25 cellular contexts compared by ENCODE assay signal in the genomic region with DNA sequence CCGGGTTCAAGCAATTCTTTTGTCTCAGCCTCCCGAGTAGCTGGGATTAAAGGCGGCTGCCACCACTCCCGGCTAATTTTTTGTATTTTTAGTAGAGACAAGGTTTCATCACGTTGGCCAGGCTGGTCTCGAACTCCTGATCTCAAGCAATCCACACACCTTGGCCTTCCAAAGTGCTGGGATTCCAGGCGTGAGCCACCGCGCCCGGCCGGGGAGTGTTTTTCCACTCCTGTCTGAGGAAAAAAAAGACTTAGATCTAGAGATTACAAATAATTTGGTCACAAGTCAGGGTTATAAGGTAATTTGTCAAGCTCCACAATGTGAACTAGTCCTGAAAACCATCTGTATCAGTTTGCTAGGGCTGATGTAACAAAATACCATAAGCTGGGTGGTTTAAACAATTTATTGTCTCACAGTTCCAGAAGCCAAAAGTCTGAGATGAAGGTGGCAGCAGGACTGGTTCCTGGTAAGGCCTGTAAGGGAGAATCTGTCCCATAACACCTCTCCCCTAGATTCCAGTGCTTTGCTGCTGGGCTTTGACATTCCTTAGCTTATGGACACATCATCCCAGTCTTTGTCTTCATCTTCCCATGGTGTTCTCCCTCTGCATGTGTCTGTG. TPM values are rescaled to one million over a fixed set of nuclear protein-coding genes. Genes with fewer than 3 reads are reported as not detected.
DNase-seq lines count a peak whose midpoint lies in the region; ATAC-seq and TF ChIP-seq lines count a peak whose summit lies in the region.
"Had no signal": no experiment of that assay in that cellular context is flagged by ENCODE, and none has a peak within 500 bp of the region (broad histone marks: within the 10 kb centered on the region; RNA-seq: fewer than 3 reads in every experiment).

No MANE protein-coding gene starts in this region.

- H3K4me1 Mint-ChIP-seq in T-cell, result no peaks in the 10 kb centered on the region
- H3K4me1 Mint-ChIP-seq: activated B cell treated with CpG ODN at 0.5 μM for 24 hours; activated CD4-positive, alpha-beta T cell treated with anti-CD3 and anti-CD28 coated beads, Interleukin-2, amount 10 ng/mL, durations not matched to agents 7 days and 5 days; activated naive CD8-positive, alpha-beta T cell treated with anti-CD3 and anti-CD28 coated beads, Interleukin-2, amount 10 ng/mL, durations not matched to agents 7 days and 5 days had no signal

- H3K79me2 ChIP-seq in GM23248 (ENCODE audit: insufficient read depth), result no peaks in the 10 kb centered on the region

- CTCF ChIA-PET in T-cell (lab: Charles Lee), result no interaction called here

- no peaks in the 10 kb centered on the region for H3K9me3 Mint-ChIP-seq in T-cell
- H3K9me3 Mint-ChIP-seq: activated B cell treated with CpG ODN at 0.5 μM for 24 hours; activated CD4-positive, alpha-beta T cell treated with anti-CD3 and anti-CD28 coated beads, Interleukin-2, amount 10 ng/mL, durations not matched to agents 7 days and 5 days; activated naive CD8-positive, alpha-beta T cell treated with anti-CD3 and anti-CD28 coated beads, Interleukin-2, amount 10 ng/mL, durations not matched to agents 7 days and 5 days; nephron progenitor cell had no signal

- no peak for TF ChIP-seq EP300 in sigmoid colon (IDR thresholded peaks at IDR 0.05)

- 89 to 90% methylated on average over 11 of the region's 11 CpGs for WGBS in GM23248 (ENCODE audit: low coverage in 1 of 2, low lambda C conversion rate in 2 of 2, missing lambda C conversion rate in 2 of 2), 2 experiments
- WGBS in sigmoid colon, 2 donors, result 93 to 97% methylated on average over 11 of the region's 11 CpGs

- H3K27me3 Mint-ChIP-seq in T-cell, result peaks cover 6 to 7% of the 10 kb centered on the region in 2 donors
- H3K27me3 Mint-ChIP-seq: activated B cell treated with CpG ODN at 0.5 μM for 24 hours had no signal

- ATAC-seq in T-cell (replicated peaks in 1 of 4), result no peak

- H3K9ac ChIP-seq in BLaER1 (no peak overlapping the region), GM23248 (no peak overlapping the region)

- peaks cover 28% of the 10 kb centered on the region for H3F3A ChIP-seq in GM23248 (ENCODE audit: insufficient read depth)

- intact Hi-C loops in breast epithelium (cut with DNase I; ENCODE audit: low total_unique reads) (no loop called here), sigmoid colon (cut with DNase I) (no loop called here)

- H3K27ac Mint-ChIP-seq in T-cell, result no peak overlapping the region
- H3K27ac Mint-ChIP-seq: activated B cell treated with CpG ODN at 0.5 μM for 24 hours; activated CD4-positive, alpha-beta T cell treated with anti-CD3 and anti-CD28 coated beads, Interleukin-2, amount 10 ng/mL, durations not matched to agents 7 days and 5 days; activated naive CD8-positive, alpha-beta T cell treated with anti-CD3 and anti-CD28 coated beads, Interleukin-2, amount 10 ng/mL, durations not matched to agents 7 days and 5 days; nephron progenitor cell had no signal

- TF ChIP-seq POLR2A in breast epithelium (IDR thresholded peaks at IDR 0.05), result no peak
- TF ChIP-seq POLR2A in sigmoid colon (IDR thresholded peaks at IDR 0.05), result no peak

- H3K36me3 Mint-ChIP-seq in T-cell, result no peaks in the 10 kb centered on the region
- H3K36me3 Mint-ChIP-seq: activated naive CD8-positive, alpha-beta T cell treated with anti-CD3 and anti-CD28 coated beads, Interleukin-2, amount 10 ng/mL, durations not matched to agents 7 days and 5 days had no signal

- TF ChIP-seq CTCF in breast epithelium (IDR thresholded peaks at IDR 0.05), result no peak
- no peak for TF ChIP-seq CTCF in sigmoid colon (IDR thresholded peaks at IDR 0.05)

- in situ Hi-C loops in GM23248 (cut with MboI), result no loop called here

- no peaks in the 10 kb centered on the region for H3K9me3 ChIP-seq in BLaER1
- H3K9me3 ChIP-seq in GM23248 (ENCODE audit: low read depth), result no peaks in the 10 kb centered on the region
- no peaks in the 10 kb centered on the region for H3K9me3 ChIP-seq in breast epithelium
- no peaks in the 10 kb centered on the region for H3K9me3 ChIP-seq in sigmoid colon
- H3K9me3 ChIP-seq: HAP-1, ovary, Peyer's patch had no signal

- H3K4me3 Mint-ChIP-seq in T-cell, result no peak overlapping the region
- H3K4me3 Mint-ChIP-seq: activated B cell treated with CpG ODN at 0.5 μM for 24 hours; activated CD4-positive, alpha-beta T cell treated with anti-CD3 and anti-CD28 coated beads, Interleukin-2, amount 10 ng/mL, durations not matched to agents 7 days and 5 days; activated naive CD8-positive, alpha-beta T cell treated with anti-CD3 and anti-CD28 coated beads, Interleukin-2, amount 10 ng/mL, durations not matched to agents 7 days and 5 days; nephron progenitor cell had no signal

- peak overlapping the region; percentile 8; the same call in 1 of the 2 replicates for H3K27ac ChIP-seq in BLaER1
- H3K27ac ChIP-seq in GM23248, result peak overlapping the region; percentile 73
- H3K27ac ChIP-seq in breast epithelium, result peak overlapping the region; percentile 39 to 64
- H3K27ac ChIP-seq in sigmoid colon, result peak overlapping the region; percentile 45 to 70 (median 58)
- H3K27ac ChIP-seq: HL-60, ovary had no signal

- H3K4me3 ChIP-seq in BLaER1 (no peak overlapping the region), GM23248 (no peak overlapping the region), breast epithelium (no peak overlapping the region), sigmoid colon (no peak overlapping the region)
- H3K4me3 ChIP-seq: HAP-1, ovary, Peyer's patch had no signal

- H3K36me3 ChIP-seq in BLaER1 (no peaks in the 10 kb centered on the region), GM23248 (ENCODE audit: low read depth) (no peaks in the 10 kb centered on the region), breast epithelium (no peaks in the 10 kb centered on the region), sigmoid colon (no peaks in the 10 kb centered on the region)
- H3K36me3 ChIP-seq: HAP-1, ovary, Peyer's patch had no signal

- no peaks in the 10 kb centered on the region for H3K9me2 ChIP-seq in GM23248 (ENCODE audit: insufficient read depth)

- POLR2A ChIA-PET in T-cell (lab: Charles Lee), result no interaction called here

- no peaks in the 10 kb centered on the region for H3K27me3 ChIP-seq in BLaER1
- H3K27me3 ChIP-seq in GM23248 (replicated peaks; ENCODE audit: insufficient read depth), result no peaks in the 10 kb centered on the region
- H3K27me3 ChIP-seq in breast epithelium, result no peaks in the 10 kb centered on the region
- no peaks in the 10 kb centered on the region for H3K27me3 ChIP-seq in sigmoid colon
- H3K27me3 ChIP-seq: ovary, Peyer's patch had no signal

- H4K20me1 ChIP-seq in BLaER1 (no peaks in the 10 kb centered on the region), GM23248 (ENCODE audit: insufficient read depth) (no peaks in the 10 kb centered on the region)

- no peak overlapping the region for H2AFZ ChIP-seq in GM23248

- peaks cover 40% of the 10 kb centered on the region for H3K4me1 ChIP-seq in BLaER1
- H3K4me1 ChIP-seq in GM23248 (ENCODE audit: insufficient read depth), result peaks cover 27% of the 10 kb centered on the region
- H3K4me1 ChIP-seq in breast epithelium, result no peaks in the 10 kb centered on the region
- H3K4me1 ChIP-seq in sigmoid colon, result peaks cover 0 to 13% (median 11%) of the 10 kb centered on the region in 4 donors

- no peak for DNase-seq in GM23248
- DNase-seq in breast epithelium (ENCODE audit: low spot score in 2 of 2), result no peak
- DNase-seq in sigmoid colon, result no peak
- no peak for DNase-seq in activated T-cell treated with anti-CD3 and anti-CD28 coated beads, Interleukin-2, amount 50 U/mL, for 48 hours
- DNase-seq in T-cell, result no peak
- DNase-seq in SIG-M5 treated with dmso at 0.1 percent for 504 hours (lab: John Stamatoyannopoulos, UW; ENCODE audit: unreplicated experiment), result no peak
- DNase-seq: activated B cell treated with CpG ODN at 0.5 μM for 24 hours; activated CD4-positive, alpha-beta T cell treated with anti-CD3 and anti-CD28 coated beads, Interleukin-2, amount 10 ng/mL, durations not matched to agents 7 days and 5 days; activated effector memory CD4-positive, alpha-beta T cell treated with anti-CD3 and anti-CD28 coated beads, Interleukin-2, amount 50 U/mL, for 16 hours; activated naive CD8-positive, alpha-beta T cell treated with anti-CD3 and anti-CD28 coated beads, Interleukin-2, amount 10 ng/mL, durations not matched to agents 7 days and 5 days; cerebellar nuclear complex; DMS153; hypothalamus; Karpas-422; NCI-H1417 treated with DMSO at 0.1 percent for 48 hours; NCI-H2081; NCI-H69; nephron progenitor cell; Peyer's patch; SIG-M5; stimulated activated naive CD4-positive, alpha-beta T cell treated with Interleukin-2 at 50 U/mL for 16 hours had no signal

- H3K4me2 ChIP-seq in BLaER1 (peak overlapping the region; percentile 77), GM23248 (ENCODE audit: unreplicated experiment) (no peak overlapping the region)

RNA-seq across cellular contexts. Expression of a gene that starts 40.7 kb away (rescaled TPM):
- 78.8 and 88.5 TPM in 2 replicates for total RNA-seq in GM23248 (2014; rRNA removed; shearing (Covaris generic))
- polyA plus RNA-seq in GM23248 (2016; fragmentation: Nextera tagmentation; extraction: Ambion mirVana) (24.7 and 27.7 TPM in 2 replicates), sigmoid colon (10 to 100 TPM; 24.6 to 32.4 (median 25.0) TPM)
- total RNA-seq in breast epithelium (100 to 1,000 TPM; 104 to 174 (median 134) TPM), sigmoid colon (100 to 1,000 TPM in 3 of 4 donors, 10 to 100 TPM in 1; 67.9 to 120 (median 107) TPM), T-cell (100 to 1,000 TPM; 107 to 150 (median 123) TPM)

Comparison
In these comparisons a context has a peak if more than half of its experiments do, and no peak if none do; other contexts are left out.
1. H3K27ac ChIP-seq: peak in every context shown above with its lines; median percentile 73 in GM23248; 58 in sigmoid colon; 52 in breast epithelium; 8 in BLaER1.